ENCODE assay signal across 1 cellular context in genomic region chr4:38160487-38161207, GRCh38.
TF ChIP-seq lines count a peak whose summit lies in the region.

No MANE protein-coding gene starts in this region.

TF ChIP-seq in GM12878, 131 proteins besides CTCF, POLR2A, EP300 and RAD21 (continued from another document):
- TF ChIP-seq, protein P1, sequence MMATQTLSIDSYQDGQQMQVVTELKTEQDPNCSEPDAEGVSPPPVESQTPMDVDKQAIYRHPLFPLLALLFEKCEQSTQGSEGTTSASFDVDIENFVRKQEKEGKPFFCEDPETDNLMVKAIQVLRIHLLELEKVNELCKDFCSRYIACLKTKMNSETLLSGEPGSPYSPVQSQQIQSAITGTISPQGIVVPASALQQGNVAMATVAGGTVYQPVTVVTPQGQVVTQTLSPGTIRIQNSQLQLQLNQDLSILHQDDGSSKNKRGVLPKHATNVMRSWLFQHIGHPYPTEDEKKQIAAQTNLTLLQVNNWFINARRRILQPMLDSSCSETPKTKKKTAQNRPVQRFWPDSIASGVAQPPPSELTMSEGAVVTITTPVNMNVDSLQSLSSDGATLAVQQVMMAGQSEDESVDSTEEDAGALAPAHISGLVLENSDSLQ (IDR thresholded peaks at IDR 0.05) = peak; percentile 21; the same call in 1 of the 2 replicates
- TF ChIP-seq CBX5 (IDR thresholded peaks at IDR 0.05; ENCODE audit: low read depth) (no peak), YBX1 (IDR thresholded peaks at IDR 0.05) (no peak), POLR2AphosphoS2 (IDR thresholded peaks at IDR 0.05; ENCODE audit: low read depth, low read length) (no peak), BMI1 (IDR thresholded peaks at IDR 0.05; ENCODE audit: borderline replicate concordance) (peak; percentile 97), WRNIP1 (IDR thresholded peaks at IDR 0.05; ENCODE audit: borderline replicate concordance, low read depth, low read length) (0 out of 2 replicates have a peak, but pooled peaks have one; percentile 36), CHD4 (IDR thresholded peaks at IDR 0.05) (no peak), E2F8 (IDR thresholded peaks at IDR 0.05; ENCODE audit: low read depth, partially characterized antibody) (no peak), MTA3 (IDR thresholded peaks at IDR 0.05; ENCODE audit: borderline replicate concordance, low read length) (no peak), FOXM1 (IDR thresholded peaks at IDR 0.05; ENCODE audit: low read depth, low read length) (peak; percentile 84; the same call in 1 of the 2 replicates), GABPA (IDR thresholded peaks at IDR 0.05; ENCODE audit: low read depth) (0 out of 2 replicates have a peak, but pooled peaks have one; percentile 12), ELK1 (IDR thresholded peaks at IDR 0.05; ENCODE audit: low read depth, low read length) (no peak), IRF5 (IDR thresholded peaks at IDR 0.05; ENCODE audit: borderline replicate concordance) (no peak), FOXK2 (IDR thresholded peaks at IDR 0.05) (no peak), SMARCA5 (IDR thresholded peaks at IDR 0.05) (no peak), NR2C1 (IDR thresholded peaks at IDR 0.05) (no peak; the same call in 1 of the 2 replicates), NFXL1 (IDR thresholded peaks at IDR 0.05; ENCODE audit: borderline replicate concordance) (no peak), ZNF24 (IDR thresholded peaks at IDR 0.05) (no peak), ZNF384 (IDR thresholded peaks at IDR 0.05; ENCODE audit: borderline replicate concordance, low read depth, low read length) (no peak), ZNF207 (IDR thresholded peaks at IDR 0.05; ENCODE audit: borderline replicate concordance) (peak; percentile 75), CUX1 (IDR thresholded peaks at IDR 0.05; ENCODE audit: insufficient replicate concordance, low read depth, low read length) (peak; percentile 99), SMC3 (IDR thresholded peaks at IDR 0.05; ENCODE audit: borderline replicate concordance, low read length) (no peak), STAT3 (IDR thresholded peaks at IDR 0.05; ENCODE audit: low read depth, low read length) (0 out of 2 replicates have a peak, but pooled peaks have one; percentile 51), EED (IDR thresholded peaks at IDR 0.05; ENCODE audit: low read depth) (peak; percentile 97), SMAD5 (IDR thresholded peaks at IDR 0.05; ENCODE audit: low read depth) (no peak), ZNF687 (IDR thresholded peaks at IDR 0.05) (peak; percentile 84; the same call in 1 of the 2 replicates), HDAC6 (IDR thresholded peaks at IDR 0.05; ENCODE audit: unreplicated experiment) (no peak), MYC (IDR thresholded peaks at IDR 0.05; ENCODE audit: insufficient read depth, insufficient read length, insufficient replicate concordance, low read length, severe bottlenecking) (no peak), HCFC1 (IDR thresholded peaks at IDR 0.05; ENCODE audit: low read length) (no peak), CBFB (IDR thresholded peaks at IDR 0.05; ENCODE audit: low read depth) (0 out of 2 replicates have a peak, but pooled peaks have one; percentile 14)
- TF ChIP-seq, protein P2, sequence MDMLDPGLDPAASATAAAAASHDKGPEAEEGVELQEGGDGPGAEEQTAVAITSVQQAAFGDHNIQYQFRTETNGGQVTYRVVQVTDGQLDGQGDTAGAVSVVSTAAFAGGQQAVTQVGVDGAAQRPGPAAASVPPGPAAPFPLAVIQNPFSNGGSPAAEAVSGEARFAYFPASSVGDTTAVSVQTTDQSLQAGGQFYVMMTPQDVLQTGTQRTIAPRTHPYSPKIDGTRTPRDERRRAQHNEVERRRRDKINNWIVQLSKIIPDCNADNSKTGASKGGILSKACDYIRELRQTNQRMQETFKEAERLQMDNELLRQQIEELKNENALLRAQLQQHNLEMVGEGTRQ (IDR thresholded peaks at IDR 0.05; ENCODE audit: borderline replicate concordance, low read depth, low read length) = no peak
- TF ChIP-seq, protein P3, sequence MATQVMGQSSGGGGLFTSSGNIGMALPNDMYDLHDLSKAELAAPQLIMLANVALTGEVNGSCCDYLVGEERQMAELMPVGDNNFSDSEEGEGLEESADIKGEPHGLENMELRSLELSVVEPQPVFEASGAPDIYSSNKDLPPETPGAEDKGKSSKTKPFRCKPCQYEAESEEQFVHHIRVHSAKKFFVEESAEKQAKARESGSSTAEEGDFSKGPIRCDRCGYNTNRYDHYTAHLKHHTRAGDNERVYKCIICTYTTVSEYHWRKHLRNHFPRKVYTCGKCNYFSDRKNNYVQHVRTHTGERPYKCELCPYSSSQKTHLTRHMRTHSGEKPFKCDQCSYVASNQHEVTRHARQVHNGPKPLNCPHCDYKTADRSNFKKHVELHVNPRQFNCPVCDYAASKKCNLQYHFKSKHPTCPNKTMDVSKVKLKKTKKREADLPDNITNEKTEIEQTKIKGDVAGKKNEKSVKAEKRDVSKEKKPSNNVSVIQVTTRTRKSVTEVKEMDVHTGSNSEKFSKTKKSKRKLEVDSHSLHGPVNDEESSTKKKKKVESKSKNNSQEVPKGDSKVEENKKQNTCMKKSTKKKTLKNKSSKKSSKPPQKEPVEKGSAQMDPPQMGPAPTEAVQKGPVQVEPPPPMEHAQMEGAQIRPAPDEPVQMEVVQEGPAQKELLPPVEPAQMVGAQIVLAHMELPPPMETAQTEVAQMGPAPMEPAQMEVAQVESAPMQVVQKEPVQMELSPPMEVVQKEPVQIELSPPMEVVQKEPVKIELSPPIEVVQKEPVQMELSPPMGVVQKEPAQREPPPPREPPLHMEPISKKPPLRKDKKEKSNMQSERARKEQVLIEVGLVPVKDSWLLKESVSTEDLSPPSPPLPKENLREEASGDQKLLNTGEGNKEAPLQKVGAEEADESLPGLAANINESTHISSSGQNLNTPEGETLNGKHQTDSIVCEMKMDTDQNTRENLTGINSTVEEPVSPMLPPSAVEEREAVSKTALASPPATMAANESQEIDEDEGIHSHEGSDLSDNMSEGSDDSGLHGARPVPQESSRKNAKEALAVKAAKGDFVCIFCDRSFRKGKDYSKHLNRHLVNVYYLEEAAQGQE (IDR thresholded peaks at IDR 0.05; ENCODE audit: low read depth, low read length) = 0 out of 2 replicates have a peak, but pooled peaks have one; percentile 11
- TF ChIP-seq, protein P4, sequence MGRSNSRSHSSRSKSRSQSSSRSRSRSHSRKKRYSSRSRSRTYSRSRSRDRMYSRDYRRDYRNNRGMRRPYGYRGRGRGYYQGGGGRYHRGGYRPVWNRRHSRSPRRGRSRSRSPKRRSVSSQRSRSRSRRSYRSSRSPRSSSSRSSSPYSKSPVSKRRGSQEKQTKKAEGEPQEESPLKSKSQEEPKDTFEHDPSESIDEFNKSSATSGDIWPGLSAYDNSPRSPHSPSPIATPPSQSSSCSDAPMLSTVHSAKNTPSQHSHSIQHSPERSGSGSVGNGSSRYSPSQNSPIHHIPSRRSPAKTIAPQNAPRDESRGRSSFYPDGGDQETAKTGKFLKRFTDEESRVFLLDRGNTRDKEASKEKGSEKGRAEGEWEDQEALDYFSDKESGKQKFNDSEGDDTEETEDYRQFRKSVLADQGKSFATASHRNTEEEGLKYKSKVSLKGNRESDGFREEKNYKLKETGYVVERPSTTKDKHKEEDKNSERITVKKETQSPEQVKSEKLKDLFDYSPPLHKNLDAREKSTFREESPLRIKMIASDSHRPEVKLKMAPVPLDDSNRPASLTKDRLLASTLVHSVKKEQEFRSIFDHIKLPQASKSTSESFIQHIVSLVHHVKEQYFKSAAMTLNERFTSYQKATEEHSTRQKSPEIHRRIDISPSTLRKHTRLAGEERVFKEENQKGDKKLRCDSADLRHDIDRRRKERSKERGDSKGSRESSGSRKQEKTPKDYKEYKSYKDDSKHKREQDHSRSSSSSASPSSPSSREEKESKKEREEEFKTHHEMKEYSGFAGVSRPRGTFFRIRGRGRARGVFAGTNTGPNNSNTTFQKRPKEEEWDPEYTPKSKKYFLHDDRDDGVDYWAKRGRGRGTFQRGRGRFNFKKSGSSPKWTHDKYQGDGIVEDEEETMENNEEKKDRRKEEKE (IDR thresholded peaks at IDR 0.05) = no peak
TF ChIP-seq in GM12878: peak in this region for 58.
